19 cellular contexts compared by ENCODE assay signal in the genomic region with DNA sequence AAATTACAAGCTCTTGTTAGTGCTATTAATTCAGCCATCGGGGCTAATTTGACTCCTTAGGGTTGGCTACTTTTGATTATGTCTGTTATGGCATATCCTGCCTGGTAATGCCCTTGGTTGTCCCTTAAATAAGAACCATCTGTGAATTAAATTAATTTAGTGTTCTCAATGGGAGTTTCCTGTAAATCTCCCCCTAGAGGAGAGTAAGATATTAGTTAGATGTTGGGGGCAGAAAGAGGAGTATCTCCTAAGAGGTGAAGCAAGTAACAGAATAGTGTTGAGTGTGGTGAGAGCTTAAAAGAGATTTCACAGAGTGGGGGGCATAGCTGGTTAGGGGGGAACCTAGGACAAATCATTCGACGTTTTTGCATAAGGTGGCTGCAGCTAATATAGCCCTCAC.
DNase-seq lines count a peak whose midpoint lies in the region; ATAC-seq, FAIRE-seq and TF ChIP-seq lines count a peak whose summit lies in the region.
"Had no signal": no experiment of that assay in that cellular context is flagged by ENCODE, and none has a peak within 500 bp of the region (broad histone marks: within the 10 kb centered on the region; RNA-seq: fewer than 3 reads in every experiment).

No MANE protein-coding gene starts in this region.

- H3K27ac ChIP-seq in OCI-LY1 (ENCODE audit: low read depth, low read length, poor library complexity, severe bottlenecking), result no peak overlapping the region

- no peak overlapping the region for H3K4me2 ChIP-seq in OCI-LY1 (ENCODE audit: low read length)

- no peaks in the 10 kb centered on the region for H3K27me3 ChIP-seq in OCI-LY1 (ENCODE audit: insufficient read depth, low read length)

- no peak overlapping the region for H3K9ac ChIP-seq in OCI-LY1 (ENCODE audit: low read length)

- FAIRE-seq in GM19239 (lab: Jason Lieb, UNC), result no peak
- FAIRE-seq: RCC 7860 had no signal

- DNase-seq in DMS53 (lab: John Stamatoyannopoulos, UW) (peak; percentile 6), DMS53 treated with DMSO at 0.1 percent for 48 hours (lab: John Stamatoyannopoulos, UW; ENCODE audit: unreplicated experiment) (no peak), cardiac fibroblast (ENCODE audit: low read depth in 2 of 2) (no peak), NCI-H1436 (lab: John Stamatoyannopoulos, UW) (no peak), cerebellar cortex (ENCODE audit: low spot score) (no peak), GM19239 (ENCODE audit: insufficient read length, low spot score) (no peak)
- DNase-seq: 8988T; Caco-2; GDM1; GOT3; HFFc6; NCI-H1417 treated with DMSO at 0.1 percent for 48 hours; NCI-H226; NCI-H526; NK-92 treated with Interleukin-12 subunit alpha and Interleukin-12 subunit beta, amount 100 ng/mL, for 24 hours; SIG-M5 had no signal

- ATAC-seq in HG03095 (IDR thresholded peaks at IDR 0.05; ENCODE audit: unreplicated experiment), result no peak

- H3K36me3 ChIP-seq in OCI-LY1 (ENCODE audit: insufficient read depth, low read length), result no peaks in the 10 kb centered on the region

- no peaks in the 10 kb centered on the region for H4K20me1 ChIP-seq in OCI-LY1 (ENCODE audit: insufficient read depth, low read length)

- no peak overlapping the region for H2AFZ ChIP-seq in OCI-LY1 (ENCODE audit: low read length)

- H3K4me3 ChIP-seq in OCI-LY1 (ENCODE audit: low read depth, low read length, poor library complexity, severe bottlenecking) (no peak overlapping the region), cardiac fibroblast (replicated peaks in 1 of 2; ENCODE audit: low read depth in 2 of 2, low read length in 2 of 2) (no peak overlapping the region)

- H3F3A ChIP-seq in OCI-LY1 (ENCODE audit: insufficient read depth, low read length), result no peaks in the 10 kb centered on the region

- H3K79me2 ChIP-seq in OCI-LY1 (ENCODE audit: insufficient read depth, low read length), result no peaks in the 10 kb centered on the region

- H3K4me1 ChIP-seq in OCI-LY1 (ENCODE audit: insufficient read depth, low read length, severe bottlenecking), result no peaks in the 10 kb centered on the region
- H3K4me1 ChIP-seq: Caco-2 had no signal

- H3K9me2 ChIP-seq in OCI-LY1 (ENCODE audit: low read depth, low read length), result no peaks in the 10 kb centered on the region

- TF ChIP-seq CTCF in OCI-LY1 (IDR thresholded peaks at IDR 0.05; ENCODE audit: low read length) (peak; percentile 21; the same call in 1 of the 2 replicates), cardiac fibroblast (IDR thresholded peaks at IDR 0.05; ENCODE audit: low read depth, low read length) (peak; percentile 2)

- H3K9me3 ChIP-seq in OCI-LY1 (ENCODE audit: low read length), result no peaks in the 10 kb centered on the region
- H3K9me3 ChIP-seq: Caco-2 had no signal
